21 cellular contexts compared by ENCODE assay signal in the genomic region with DNA sequence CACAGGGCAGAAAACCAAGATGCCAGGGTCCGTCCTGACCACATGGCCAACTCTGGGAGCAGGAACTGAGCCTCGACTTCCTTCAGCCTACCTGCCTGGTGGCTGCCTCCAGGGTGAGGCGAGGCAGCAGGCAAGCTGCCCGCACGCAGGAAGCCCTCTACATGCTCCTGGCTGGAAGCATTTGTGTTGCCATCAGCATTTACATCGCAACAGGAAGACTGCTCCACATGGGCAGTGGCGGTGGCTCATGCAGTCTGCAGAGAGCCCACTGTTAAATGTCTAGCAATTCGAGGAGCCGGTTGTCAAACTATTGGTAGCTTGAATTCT.
"Had no signal": no experiment of that assay in that cellular context is flagged by ENCODE, and none has a peak within 500 bp of the region (broad histone marks: within the 10 kb centered on the region; RNA-seq: fewer than 3 reads in every experiment).

No MANE protein-coding gene starts in this region.

- H3K4me2 ChIP-seq: SK-N-SH had no signal

- H3K9me3 ChIP-seq: MG63, SK-N-SH had no signal

- H3K27me3 ChIP-seq: MG63 had no signal

- H3K36me3 ChIP-seq: MG63 had no signal

- DNase-seq: IMR-90, Karpas-422, KG1, MG63, NCI-H1092, NCI-H1105 treated with DMSO at 0.1 percent for 48 hours, NCI-H1417 treated with DMSO at 0.1 percent for 48 hours, NCI-H146, NCI-H1694 treated with DMSO at 0.1 percent for 48 hours, NCI-H1930, NCI-H2081, NCI-H2107, NCI-H2227 treated with DMSO at 0.1 percent for 48 hours, NCI-H524, NCI-H526 treated with DMSO at 0.1 percent for 48 hours, NCI-H774, PC-3, SHP77, SK-N-SH had no signal

- ATAC-seq: Panc1, PC-3 had no signal

- H3K27ac ChIP-seq: RWPE1 had no signal

- H3K9ac ChIP-seq: SK-N-SH had no signal

- H3K4me3 ChIP-seq: MG63 had no signal
